Comparison of ENCODE assay signal across 16 cellular contexts in the genomic region with DNA sequence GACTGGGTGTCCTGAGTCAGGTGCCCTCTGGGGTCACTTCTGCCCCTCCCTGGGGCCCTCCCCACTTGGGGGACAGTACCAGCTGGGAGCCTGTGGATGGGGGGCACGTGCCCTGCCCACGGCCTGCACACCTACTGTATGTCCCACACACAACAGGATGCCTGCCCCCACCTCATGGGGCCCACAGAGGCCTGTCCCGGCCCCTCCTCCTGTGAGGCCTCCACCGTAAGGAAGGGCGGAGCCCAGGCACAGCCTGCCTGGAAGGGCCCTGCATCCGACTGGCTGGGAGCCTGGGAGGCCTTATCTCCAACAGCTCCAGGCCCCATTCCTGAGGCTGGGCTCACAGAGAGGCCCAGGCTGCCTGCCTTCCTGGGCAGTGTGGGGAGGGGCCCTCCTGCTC. TPM values are rescaled to one million over a fixed set of nuclear protein-coding genes. Genes with fewer than 3 reads are reported as not detected.
DNase-seq lines count a peak whose midpoint lies in the region; ATAC-seq, FAIRE-seq and TF ChIP-seq lines count a peak whose summit lies in the region.
"Had no signal": no experiment of that assay in that cellular context is flagged by ENCODE, and none has a peak within 500 bp of the region (broad histone marks: within the 10 kb centered on the region; RNA-seq: fewer than 3 reads in every experiment).

No MANE protein-coding gene starts in this region.

- no peak for TF ChIP-seq RAD21 in GM12878 (IDR thresholded peaks at IDR 0.05; ENCODE audit: insufficient read depth, low read depth, low read length)

- SMC1A ChIA-PET in GM12878 (lab: Charles Lee; ENCODE audit: uncharacterized antibody, unreplicated experiment): no interaction called here

- no peaks in the 10 kb centered on the region for H3K27me3 ChIP-seq in GM12878 (replicated peaks in 1 of 2; ENCODE audit: control insufficient read depth in 2 of 2, insufficient read depth in 2 of 2, low read length in 1 of 2)
- H3K27me3 ChIP-seq in CD4-positive, alpha-beta T cell (ENCODE audit: control insufficient read depth, insufficient read depth, low read length): no peaks in the 10 kb centered on the region
- H3K27me3 ChIP-seq in CD8-positive, alpha-beta T cell (ENCODE audit: insufficient read depth, low read length): no peaks in the 10 kb centered on the region

- H3K4me1 ChIP-seq in HEK293 (ENCODE audit: control insufficient read depth, insufficient read depth, low read length): no peaks in the 10 kb centered on the region
- H3K4me1 ChIP-seq in GM12878 (ENCODE audit: control insufficient read depth, insufficient read depth, low read length): no peaks in the 10 kb centered on the region
- H3K4me1 ChIP-seq in CD8-positive, alpha-beta T cell (ENCODE audit: insufficient read depth, low read length): no peaks in the 10 kb centered on the region

- H3K4me1 Mint-ChIP-seq in CD4-positive, alpha-beta T cell (ENCODE audit: low read depth): no peaks in the 10 kb centered on the region
- no peaks in the 10 kb centered on the region for H3K4me1 Mint-ChIP-seq in CD8-positive, alpha-beta T cell (ENCODE audit: low read depth)
- H3K4me1 Mint-ChIP-seq: central memory CD8-positive, alpha-beta T cell had no signal

- no peak overlapping the region for H3K9ac ChIP-seq in GM12878 (ENCODE audit: control insufficient read depth, insufficient read depth, low read length)
- H3K9ac ChIP-seq: KMS-11 had no signal

- H3K4me2 ChIP-seq in GM12878 (ENCODE audit: control insufficient read depth, insufficient read depth): no peak overlapping the region
- H3K4me2 ChIP-seq: KMS-11 had no signal

- DNase-seq in A172 (ENCODE audit: low spot score) (peak; percentile 69), GM12878 (ENCODE audit: low read depth, low spot score) (no peak), islet precursor cell (peak; percentile 85), GM19239 (ENCODE audit: insufficient read length, low spot score) (no peak)
- no peak for DNase-seq in CD4-positive, alpha-beta T cell
- DNase-seq in CD8-positive, alpha-beta T cell: no peak
- DNase-seq: activated T-cell treated with anti-CD3 and anti-CD28 coated beads, Interleukin-2, amount 50 U/mL, for 48 hours; AML-193; GOT3; NCI-H2171; occipital lobe; substantia nigra had no signal

- in situ Hi-C loops in GM12878 (cut with MboI): no loop called here

- BruUV-seq in GM12878 (replicated peaks; lab: Mats Ljungman, UMichigan): no TSS peak

- peak; percentile 24; the same call in 1 of the 3 replicates for ATAC-seq in GM12878
- ATAC-seq in CD4-positive, alpha-beta T cell (ENCODE audit: poor library complexity): no peak
- no peak for ATAC-seq in GM19467 (IDR thresholded peaks at IDR 0.05; ENCODE audit: unreplicated experiment)
- no peak for ATAC-seq in CD8-positive, alpha-beta T cell

- no peak overlapping the region for H3K27ac Mint-ChIP-seq in CD4-positive, alpha-beta T cell
- H3K27ac Mint-ChIP-seq in CD8-positive, alpha-beta T cell: no peak overlapping the region

- no peak overlapping the region for H3K4me3 ChIP-seq in HEK293 (ENCODE audit: low read depth, low read length)
- H3K4me3 ChIP-seq in GM12878: no peak overlapping the region
- no peak overlapping the region for H3K4me3 ChIP-seq in CD8-positive, alpha-beta T cell (ENCODE audit: low read depth, low read length)

- CTCF ChIA-PET in HEK293 (lab: Yijun Ruan, JAX) (no interaction called here), GM12878 (lab: Yijun Ruan, JAX) (no interaction called here)
- CTCF ChIA-PET in CD4-positive, alpha-beta T cell (lab: Charles Lee): no interaction called here
- CTCF ChIA-PET in CD8-positive, alpha-beta T cell (lab: Charles Lee): no interaction called here

- H4K20me1 ChIP-seq in GM12878 (ENCODE audit: control insufficient read depth, insufficient read depth): no peaks in the 10 kb centered on the region

- H3K4me3 Mint-ChIP-seq in CD4-positive, alpha-beta T cell: no peak overlapping the region
- H3K4me3 Mint-ChIP-seq in CD8-positive, alpha-beta T cell: no peak overlapping the region
- H3K4me3 Mint-ChIP-seq: central memory CD8-positive, alpha-beta T cell had no signal

- POLR2A ChIA-PET in HEK293 (lab: Yijun Ruan, JAX): interaction anchor here (1.3 kb wide), 1 partner anchor 55 kb away, joined by 3 read pairs; no protein-coding TSS in a partner anchor
- POLR2A ChIA-PET in GM12878 (lab: Charles Lee): no interaction called here
- POLR2A ChIA-PET in CD4-positive, alpha-beta T cell (lab: Charles Lee): no interaction called here
- POLR2A ChIA-PET in CD8-positive, alpha-beta T cell (lab: Charles Lee): no interaction called here

- intact Hi-C loops in GM12878 (cut with micrococcal nuclease; ENCODE audit: unreplicated experiment): no loop called here
- intact Hi-C loops in CD4-positive, alpha-beta T cell (cut with DNase I, micrococcal nuclease): no loop called here
- intact Hi-C loops in CD8-positive, alpha-beta T cell (cut with DNase I, micrococcal nuclease): no loop called here

- H3K27ac ChIP-seq in HEK293 (ENCODE audit: extremely low read depth, low read depth, low read length): no peak overlapping the region
- no peak overlapping the region for H3K27ac ChIP-seq in GM12878 (ENCODE audit: control insufficient read depth, insufficient read depth)
- no peak overlapping the region for H3K27ac ChIP-seq in CD4-positive, alpha-beta T cell (ENCODE audit: low read depth, low read length)
- no peak overlapping the region for H3K27ac ChIP-seq in CD8-positive, alpha-beta T cell (ENCODE audit: low read depth, low read length)
- H3K27ac ChIP-seq: KMS-11 had no signal

- no peaks in the 10 kb centered on the region for H3K79me2 ChIP-seq in GM12878 (ENCODE audit: control insufficient read depth, insufficient read depth, low read length)

- peaks cover 0 to 17% of the 10 kb centered on the region in 2 experiments; a peak in 1 of 3 replicates for H3K36me3 ChIP-seq in HEK293 (ENCODE audit: control insufficient read depth in 2 of 2, insufficient read depth in 1 of 2, low read length in 2 of 2)
- H3K36me3 ChIP-seq in GM12878 (ENCODE audit: control insufficient read depth in 2 of 2, insufficient read depth in 2 of 2, low read length in 1 of 2): no peaks in the 10 kb centered on the region
- no peaks in the 10 kb centered on the region for H3K36me3 ChIP-seq in CD8-positive, alpha-beta T cell (ENCODE audit: insufficient read depth, low read length)

- TF ChIP-seq POLR2A in GM12878 (IDR thresholded peaks at IDR 0.05; ENCODE audit: low read depth, low read length): no peak

- H3K9me3 ChIP-seq in HEK293 (ENCODE audit: control insufficient read depth, insufficient read depth, low read depth, low read length): no peaks in the 10 kb centered on the region
- H3K9me3 ChIP-seq in GM12878 (replicated peaks; ENCODE audit: control insufficient read depth, insufficient read depth, low read length): no peaks in the 10 kb centered on the region
- no peaks in the 10 kb centered on the region for H3K9me3 ChIP-seq in CD4-positive, alpha-beta T cell (ENCODE audit: control insufficient read depth, low read length)
- no peaks in the 10 kb centered on the region for H3K9me3 ChIP-seq in CD8-positive, alpha-beta T cell (ENCODE audit: low read length)

- no peaks in the 10 kb centered on the region for H3K36me3 Mint-ChIP-seq in CD4-positive, alpha-beta T cell (ENCODE audit: low read depth)
- no peaks in the 10 kb centered on the region for H3K36me3 Mint-ChIP-seq in CD8-positive, alpha-beta T cell

- TF ChIP-seq CTCF in HEK293 (tag by site-specific recombination; IDR thresholded peaks at IDR 0.05) (no peak), GM12878 (IDR thresholded peaks at IDR 0.05 in 2 of 3, conservative IDR thresholded peaks at IDR 0.05 in 1 of 3; ENCODE audit: control insufficient read depth in 2 of 3, extremely low read depth in 1 of 3, insufficient read depth in 1 of 3, low read depth in 3 of 3, low read length in 3 of 3) (no peak)
- TF ChIP-seq CTCF in CD4-positive, alpha-beta T cell (IDR thresholded peaks at IDR 0.05): no peak
- no peak for TF ChIP-seq CTCF in CD8-positive, alpha-beta T cell (IDR thresholded peaks at IDR 0.05)

- FAIRE-seq in GM12878 (lab: Jason Lieb, UNC) (no peak), GM19239 (lab: Jason Lieb, UNC) (no peak)

- no peak overlapping the region for H2AFZ ChIP-seq in GM12878 (ENCODE audit: control insufficient read depth, low read depth, low read length)

- TF ChIP-seq EP300 in GM12878 (IDR thresholded peaks at IDR 0.05; ENCODE audit: borderline replicate concordance in 1 of 2, control insufficient read depth in 1 of 2, low read depth in 2 of 2, low read length in 2 of 2): no peak

- no peaks in the 10 kb centered on the region for H3K9me3 Mint-ChIP-seq in CD4-positive, alpha-beta T cell
- no peaks in the 10 kb centered on the region for H3K9me3 Mint-ChIP-seq in CD8-positive, alpha-beta T cell
- H3K9me3 Mint-ChIP-seq: central memory CD8-positive, alpha-beta T cell had no signal

- RAD21 ChIA-PET in GM12878 (lab: Charles Lee; ENCODE audit: unreplicated experiment): no interaction called here

- H3K27me3 Mint-ChIP-seq in CD4-positive, alpha-beta T cell: peaks cover 3% of the 10 kb centered on the region
- no peaks in the 10 kb centered on the region for H3K27me3 Mint-ChIP-seq in CD8-positive, alpha-beta T cell (ENCODE audit: low read depth)
- H3K27me3 Mint-ChIP-seq: central memory CD8-positive, alpha-beta T cell had no signal

- 13% methylated on average over 6 of the region's 6 CpGs for WGBS in GM12878 (ENCODE audit: insufficient coverage, insufficient replicate concordance, low lambda C conversion rate, missing lambda C conversion rate)

RNA-seq across cellular contexts. Expression of a gene that starts 47.8 kb away (rescaled TPM):
- total RNA-seq in A172 (2014; rRNA removed; shearing (Covaris generic)): 8.6 and 13.0 TPM in 2 replicates
- not detected in 2 replicates for total RNA-seq in GM12878 (2013; cell fraction: nucleolus; rRNA removed)
- not detected in 2 replicates for total RNA-seq in GM12878 (2014; rRNA removed)
- total RNA-seq in GM12878 (2014; rRNA removed; fragmentation: Illumina TruSeq; extraction: Trizol): not detected in 2 replicates
- 0.13 and 0.24 TPM in 2 replicates for total RNA-seq in GM12878 (2021)
- polyA plus RNA-seq in GM12878 (2011; ENCODE audit: low read depth): not detected
- polyA plus RNA-seq in GM12878 (2011; rRNA removed): not detected in 2 replicates
- polyA plus RNA-seq in GM12878 (2011; cell fraction: cytosol; rRNA removed): not detected in 2 replicates
- not detected in 2 replicates for polyA plus RNA-seq in GM12878 (2011; cell fraction: nucleus; rRNA removed)
- polyA plus RNA-seq in GM12878 (2012): 0.06 TPM in 1 of 2 replicates, not detected in the other
- not detected in 2 replicates for polyA plus RNA-seq in GM12878 (2014; fragmentation: Illumina TruSeq; extraction: Trizol)
- polyA plus RNA-seq in GM12878 (2014; fragmentation: Nextera tagmentation; extraction: Ambion mirVana): not detected
- polyA plus RNA-seq in GM12878 (2014; rRNA removed): not detected in 2 replicates
- polyA plus RNA-seq in GM12878 (2016; fragmentation: Nextera tagmentation; extraction: Ambion mirVana): not detected
- not detected in 2 replicates for polyA minus RNA-seq in GM12878 (2011; rRNA and poly(A)+ RNA removed)
- polyA minus RNA-seq in GM12878 (2011; cell fraction: cytosol; rRNA and poly(A)+ RNA removed): not detected in 2 replicates
- not detected in 2 replicates for polyA minus RNA-seq in GM12878 (2011; cell fraction: nucleus; rRNA and poly(A)+ RNA removed)
- total RNA-seq in CD4-positive, alpha-beta T cell: under 1 TPM; 0.22 to 0.55 TPM
- under 1 TPM; 0.19 to 0.31 TPM for total RNA-seq in CD8-positive, alpha-beta T cell

RNA-seq across cellular contexts. Expression of a gene that starts 49.1 kb away (rescaled TPM):
- total RNA-seq in A172 (2014; rRNA removed; shearing (Covaris generic)): 22.4 and 25.8 TPM in 2 replicates
- total RNA-seq in GM12878 (2013; cell fraction: nucleolus; rRNA removed): 18.9 and 20.5 TPM in 2 replicates
- total RNA-seq in GM12878 (2014; rRNA removed): 12.2 and 12.9 TPM in 2 replicates
- 13.5 and 13.9 TPM in 2 replicates for total RNA-seq in GM12878 (2014; rRNA removed; fragmentation: Illumina TruSeq; extraction: Trizol)
- 15.1 and 17.3 TPM in 2 replicates for total RNA-seq in GM12878 (2021)
- polyA plus RNA-seq in GM12878 (2011; ENCODE audit: low read depth): 5.9 TPM
- 21.8 and 34.6 TPM in 2 replicates for polyA plus RNA-seq in GM12878 (2011; rRNA removed)
- 50.0 and 55.6 TPM in 2 replicates for polyA plus RNA-seq in GM12878 (2011; cell fraction: cytosol; rRNA removed)
- polyA plus RNA-seq in GM12878 (2011; cell fraction: nucleus; rRNA removed): 52.1 and 59.3 TPM in 2 replicates
- 20.1 and 22.8 TPM in 2 replicates for polyA plus RNA-seq in GM12878 (2012)
- polyA plus RNA-seq in GM12878 (2014; fragmentation: Illumina TruSeq; extraction: Trizol): 12.6 and 21.1 TPM in 2 replicates
- polyA plus RNA-seq in GM12878 (2014; fragmentation: Nextera tagmentation; extraction: Ambion mirVana): under 1 TPM; 0.10 to 0.49 TPM
- polyA plus RNA-seq in GM12878 (2014; rRNA removed): 19.1 and 21.9 TPM in 2 replicates
- 10 to 100 TPM; 15.8 to 17.6 TPM for polyA plus RNA-seq in GM12878 (2016; fragmentation: Nextera tagmentation; extraction: Ambion mirVana)
- 30.4 and 31.2 TPM in 2 replicates for polyA minus RNA-seq in GM12878 (2011; rRNA and poly(A)+ RNA removed)
- polyA minus RNA-seq in GM12878 (2011; cell fraction: cytosol; rRNA and poly(A)+ RNA removed): 8.6 and 9.0 TPM in 2 replicates
- polyA minus RNA-seq in GM12878 (2011; cell fraction: nucleus; rRNA and poly(A)+ RNA removed): 11.4 and 19.9 TPM in 2 replicates
- total RNA-seq in CD4-positive, alpha-beta T cell: 10 to 100 TPM; 37.0 to 38.3 TPM
- total RNA-seq in CD8-positive, alpha-beta T cell: 10 to 100 TPM; 33.2 to 37.3 TPM

Comparison
In these comparisons a context has a peak if more than half of its experiments do, and no peak if none do; other contexts are left out.
1. DNase-seq: peak in A172 (single experiment) and islet precursor cell (single experiment); none in GM12878 (single experiment), CD4-positive, alpha-beta T cell (0 of 10), GM19239 (single experiment) and CD8-positive, alpha-beta T cell (0 of 7).